ENCODE assay signal across 13 cellular contexts in the genomic region with DNA sequence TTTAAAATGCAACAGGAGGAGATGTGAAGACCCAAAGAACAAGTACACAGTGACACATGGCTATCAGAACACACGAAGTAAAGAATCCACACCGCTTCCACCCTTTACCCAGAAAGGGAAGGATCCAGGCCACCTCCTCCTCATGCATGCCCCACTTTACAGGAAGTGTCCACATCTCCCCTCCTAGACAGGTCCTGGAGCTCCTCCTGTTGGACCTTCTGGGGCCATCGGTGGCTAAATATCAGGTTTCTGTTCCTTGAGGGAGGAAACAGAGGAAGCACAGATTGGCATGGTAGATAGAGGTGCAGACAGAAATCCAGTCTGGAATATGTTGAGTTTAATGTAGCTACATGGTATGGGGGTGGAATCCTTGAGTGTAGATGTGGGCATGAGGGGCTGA. TPM values are rescaled to one million over a fixed set of nuclear protein-coding genes. Genes with fewer than 3 reads are reported as not detected.
A peak's percentile ranks its signal among the peaks of the same experiment; 100 is the strongest.
DNase-seq lines count a peak whose midpoint lies in the region; ATAC-seq, FAIRE-seq and TF ChIP-seq lines count a peak whose summit lies in the region.
"Had no signal": no experiment of that assay in that cellular context is flagged by ENCODE, and none has a peak within 500 bp of the region (broad histone marks: within the 10 kb centered on the region; RNA-seq: fewer than 3 reads in every experiment).

No MANE protein-coding gene starts in this region.

- no peak overlapping the region for H2BK15ac ChIP-seq in mesenchymal stem cell (ENCODE audit: low read depth, poor library complexity, severe bottlenecking)

- no peak overlapping the region for H2AK5ac ChIP-seq in mesenchymal stem cell (ENCODE audit: low read length, severe bottlenecking)

- H3K4ac ChIP-seq in mesenchymal stem cell (ENCODE audit: low read depth in 1 of 2, low read length in 2 of 2) = no peak overlapping the region

- peaks cover 44% of the 10 kb centered on the region for H3K79me1 ChIP-seq in mesenchymal stem cell (replicated peaks; ENCODE audit: low read length, poor library complexity, severe bottlenecking)

- in situ Hi-C loops in G401 (cut with HindIII; ENCODE audit: low sequenced_read_pairs) (no loop called here), K562 (cut with MboI) (no loop called here)

- H3K9me2 ChIP-seq in Loucy (replicated peaks; ENCODE audit: low read depth, low read length) = no peaks in the 10 kb centered on the region

- no peaks in the 10 kb centered on the region for H3K9me3 ChIP-seq in Loucy (ENCODE audit: insufficient read depth, low read depth, low read length)
- H3K9me3 ChIP-seq in K562 (replicated peaks; ENCODE audit: control insufficient read depth, insufficient read depth, low read depth, low read length) = no peaks in the 10 kb centered on the region
- no peaks in the 10 kb centered on the region for H3K9me3 ChIP-seq in mesenchymal stem cell (ENCODE audit: control insufficient read depth, low read length)

- H4K8ac ChIP-seq in mesenchymal stem cell (ENCODE audit: low read length) = no peak overlapping the region

- H4K91ac ChIP-seq in mesenchymal stem cell (ENCODE audit: low read length) = no peak overlapping the region

- H3K4me1 ChIP-seq in Loucy (ENCODE audit: insufficient read depth, low read length, poor library complexity, severe bottlenecking) (peaks cover 12% of the 10 kb centered on the region), K562 (replicated peaks in 1 of 2; ENCODE audit: control insufficient read depth in 2 of 2, insufficient read depth in 2 of 2, low read length in 2 of 2) (no peaks in the 10 kb centered on the region), mesenchymal stem cell (ENCODE audit: control insufficient read depth, insufficient read depth, low read depth, low read length) (peaks cover 15% of the 10 kb centered on the region)

- H3K27me3 ChIP-seq in Loucy (ENCODE audit: insufficient read depth, low read length, poor library complexity, severe bottlenecking) = no peaks in the 10 kb centered on the region
- H3K27me3 ChIP-seq in K562 (ENCODE audit: control insufficient read depth in 2 of 2, insufficient read depth in 2 of 2, low read length in 2 of 2) = peaks cover 0 to 20% of the 10 kb centered on the region in 2 experiments; a peak in 2 of 5 replicates
- no peaks in the 10 kb centered on the region for H3K27me3 ChIP-seq in mesenchymal stem cell (ENCODE audit: control insufficient read depth in 1 of 2, insufficient read depth in 1 of 2, low read length in 2 of 2)

- intact Hi-C loops in K562 (cut with micrococcal nuclease) = loop anchor here (10.0 kb wide), 1 partner anchor 100 kb away; no protein-coding TSS in a partner anchor

- H3K9ac ChIP-seq in Loucy (ENCODE audit: low read depth, low read length, poor library complexity, severe bottlenecking) = no peak overlapping the region
- no peak overlapping the region for H3K9ac ChIP-seq in K562 (ENCODE audit: insufficient read depth in 1 of 2, low read depth in 2 of 2, low read length in 2 of 2)
- no peak overlapping the region for H3K9ac ChIP-seq in mesenchymal stem cell (ENCODE audit: low read length)

- H3K4me2 ChIP-seq in Loucy (ENCODE audit: low read depth, low read length, poor library complexity, severe bottlenecking) = no peak overlapping the region
- no peak overlapping the region for H3K4me2 ChIP-seq in K562 (ENCODE audit: insufficient read depth, low read length)
- no peak overlapping the region for H3K4me2 ChIP-seq in mesenchymal stem cell (ENCODE audit: low read length, poor library complexity, severe bottlenecking)

- H2BK12ac ChIP-seq in mesenchymal stem cell (ENCODE audit: low read length in 2 of 2) = peak overlapping the region in 1 of 2 experiments; percentile 19

- no peak overlapping the region for H3K4me3 ChIP-seq in Loucy (ENCODE audit: low read length, poor library complexity, severe bottlenecking)
- H3K4me3 ChIP-seq in K562 = no peak overlapping the region
- no peak overlapping the region for H3K4me3 ChIP-seq in mesenchymal stem cell (ENCODE audit: insufficient read depth in 1 of 2, low read depth in 1 of 2, low read length in 2 of 2)
- H3K4me3 ChIP-seq: skin epidermis had no signal

- peaks cover 37% of the 10 kb centered on the region for H4K20me1 ChIP-seq in Loucy (ENCODE audit: insufficient read depth, low read length, poor library complexity, severe bottlenecking)
- H4K20me1 ChIP-seq in K562 (replicated peaks; ENCODE audit: control insufficient read depth, insufficient read depth, low read length) = no peaks in the 10 kb centered on the region

- no peak overlapping the region for H3K23ac ChIP-seq in mesenchymal stem cell (ENCODE audit: low read length in 2 of 2)

- DNase-seq in G401 (ENCODE audit: low spot score) = peak; percentile 8
- DNase-seq in K562 (ENCODE audit: extremely low read depth in 1 of 4, low spot score in 3 of 4) = peak in 3 of 4 experiments; percentile 9 to 23 (median 22)
- DNase-seq in mesenchymal stem cell = peak; percentile 50
- DNase-seq in medulla oblongata (ENCODE audit: extremely low spot score) = no peak
- no peak for DNase-seq in middle frontal gyrus (ENCODE audit: extremely low spot score, low spot score)
- DNase-seq in OCI-M2 (lab: John Stamatoyannopoulos, UW; ENCODE audit: unreplicated experiment) = no peak
- DNase-seq: activated CD8-positive, alpha-beta memory T cell treated with anti-CD3 and anti-CD28 coated beads, Interleukin-2, amount 50 U/mL, for 4 hours; cerebellar nuclear complex; left cardiac atrium; RPMI8226 had no signal

- H3K27ac ChIP-seq in K562 (ENCODE audit: extremely low read depth, low read depth, low read length) (no peak overlapping the region), mesenchymal stem cell (ENCODE audit: low read length, poor library complexity, severe bottlenecking) (no peak overlapping the region)
- H3K27ac ChIP-seq: skin epidermis had no signal

- H2AFZ ChIP-seq in Loucy (ENCODE audit: low read length) (no peak overlapping the region), K562 (ENCODE audit: low read depth, low read length) (no peak overlapping the region), mesenchymal stem cell (ENCODE audit: low read depth, low read length) (no peak overlapping the region)

- no peak for TF ChIP-seq POLR2A in K562 (conservative IDR thresholded peaks at IDR 0.05)

- H3K9me1 ChIP-seq in K562 (ENCODE audit: control insufficient read depth, insufficient read depth, low read length) = no peaks in the 10 kb centered on the region

- CTCF ChIA-PET in K562 (lab: Yijun Ruan, JAX; ENCODE audit: low intra/inter-chr PET ratio) = no interaction called here

- H2BK5ac ChIP-seq in mesenchymal stem cell (ENCODE audit: low read depth, low read length, poor library complexity, severe bottlenecking) = no peak overlapping the region

- H3K79me2 ChIP-seq in Loucy (ENCODE audit: insufficient read depth, low read length) (peaks cover 89% of the 10 kb centered on the region), K562 (ENCODE audit: control insufficient read depth, insufficient read depth, low read length) (no peaks in the 10 kb centered on the region)

- no peak for TF ChIP-seq EP300 in K562 (IDR thresholded peaks at IDR 0.05; ENCODE audit: low read length)

- H2BK120ac ChIP-seq in mesenchymal stem cell (ENCODE audit: low read depth, low read length) = no peak overlapping the region

- no peak overlapping the region for H3K14ac ChIP-seq in mesenchymal stem cell (ENCODE audit: low read length in 2 of 2)

- TF ChIP-seq CTCF in Loucy (conservative IDR thresholded peaks at IDR 0.05; ENCODE audit: low read length) (0 out of 2 replicates have a peak, but pooled peaks have one; percentile 14), K562 (IDR thresholded peaks at IDR 0.05 in 2 of 3, conservative IDR thresholded peaks at IDR 0.05 in 1 of 3; ENCODE audit: insufficient read depth in 2 of 3, low read depth in 1 of 3, low read length in 3 of 3) (peak; percentile 32 to 49 (median 39); a peak in 5 of 6 replicates)

- BruUV-seq in K562 (replicated peaks; lab: Mats Ljungman, UMichigan) = no TSS peak

- peak overlapping the region in 1 of 2 experiments; percentile 34 for H3K18ac ChIP-seq in mesenchymal stem cell (ENCODE audit: low read depth in 1 of 2, low read length in 2 of 2)

- FAIRE-seq in K562 (lab: Jason Lieb, UNC) = no peak

- peak; percentile 72 for ATAC-seq in K562
- no peak for ATAC-seq in GM18873 (IDR thresholded peaks at IDR 0.05; ENCODE audit: low FRiP score, unreplicated experiment)

- TF ChIP-seq RAD21 in K562 (CRISPR knock-in tag; conservative IDR thresholded peaks at IDR 0.05 in 1 of 2, IDR thresholded peaks at IDR 0.05 in 1 of 2) = peak; percentile 18 to 61; a peak in 2 of 4 replicates

- WGBS in K562 (ENCODE audit: insufficient coverage, low coverage, missing lambda C conversion rate) = 6% methylated on average over 2 of the region's 3 CpGs
- 88% methylated on average over 3 of the region's 3 CpGs for WGBS in mesenchymal stem cell

- POLR2A ChIA-PET in K562 (lab: Yijun Ruan, JAX) = interaction anchor here (0.9 kb wide), 1 partner anchor 10 kb away, joined by 3 read pairs; no protein-coding TSS in a partner anchor

- H3F3A ChIP-seq in Loucy (ENCODE audit: low read depth) = no peaks in the 10 kb centered on the region

- H3K36me3 ChIP-seq in Loucy (ENCODE audit: insufficient read depth, low read length) (no peaks in the 10 kb centered on the region), K562 (ENCODE audit: control insufficient read depth, insufficient read depth, low read length) (no peaks in the 10 kb centered on the region), mesenchymal stem cell (ENCODE audit: control insufficient read depth in 1 of 2, insufficient read depth in 2 of 2, low read depth in 1 of 2, low read length in 2 of 2) (peaks cover 0 to 17% of the 10 kb centered on the region in 2 experiments)

RNA-seq across cellular contexts. Expression of gene NINL, which starts 10.9 kb away (rescaled TPM):
- total RNA-seq in G401 (2014; rRNA removed; shearing (Covaris generic)) = 16.5 and 20.8 TPM in 2 replicates
- 0.49 TPM in 1 of 2 replicates, not detected in the other for total RNA-seq in K562 (2011; cell fraction: chromatin; rRNA removed; ENCODE audit: low replicate concordance)
- 0.26 and 0.33 TPM in 2 replicates for total RNA-seq in K562 (2011; cell fraction: nucleolus; rRNA removed)
- 0.23 TPM in 1 of 2 replicates, not detected in the other for total RNA-seq in K562 (2011; cell fraction: nucleoplasm; rRNA removed)
- total RNA-seq in K562 (2014; rRNA removed) = not detected in 2 replicates
- not detected in 2 replicates for total RNA-seq in K562 (2014; rRNA removed; fragmentation: Illumina TruSeq; extraction: Trizol)
- total RNA-seq in K562 (2015; rRNA removed; fragmentation: Illumina TruSeq; extraction: Trizol) = 0.15 and 0.22 TPM in 2 replicates
- 0.04 and 0.11 TPM in 2 replicates for total RNA-seq in K562 (2021)
- 0.03 and 0.06 TPM in 2 replicates for polyA plus RNA-seq in K562 (2011; rRNA removed)
- 0.01 TPM in 2 replicates for polyA plus RNA-seq in K562 (2011; cell fraction: cytosol; rRNA removed)
- 0.17 and 0.22 TPM in 2 replicates for polyA plus RNA-seq in K562 (2011; cell fraction: nucleus; rRNA removed)
- 0.05 and 0.10 TPM in 2 replicates for polyA plus RNA-seq in K562 (2012)
- 0.03 TPM in 1 of 2 replicates, not detected in the other for polyA plus RNA-seq in K562 (2014; fragmentation: Illumina TruSeq; extraction: Trizol)
- not detected for polyA plus RNA-seq in K562 (2014; fragmentation: Nextera tagmentation; extraction: Ambion mirVana)
- not detected in 2 replicates for polyA plus RNA-seq in K562 (2014; rRNA removed)
- 0.21 TPM in 1 of 2 replicates, not detected in the other for polyA minus RNA-seq in K562 (2011; rRNA and poly(A)+ RNA removed)
- not detected in 2 replicates for polyA minus RNA-seq in K562 (2011; cell fraction: cytosol; rRNA and poly(A)+ RNA removed)
- under 0.01 and 0.44 TPM in 2 replicates for polyA minus RNA-seq in K562 (2011; cell fraction: nucleus; rRNA and poly(A)+ RNA removed)
- 6.8 TPM for polyA plus RNA-seq in mesenchymal stem cell (2013, experiment 1 of 2)
- polyA plus RNA-seq in mesenchymal stem cell (2013, experiment 2 of 2) = 6.4 TPM

RNA-seq across cellular contexts. Expression of gene NANP, which starts 49.4 kb away (rescaled TPM):
- total RNA-seq in G401 (2014; rRNA removed; shearing (Covaris generic)) = 5.8 and 6.6 TPM in 2 replicates
- 5.0 and 11.2 TPM in 2 replicates for total RNA-seq in K562 (2011; cell fraction: chromatin; rRNA removed; ENCODE audit: low replicate concordance)
- 4.0 and 5.0 TPM in 2 replicates for total RNA-seq in K562 (2011; cell fraction: nucleolus; rRNA removed)
- total RNA-seq in K562 (2011; cell fraction: nucleoplasm; rRNA removed) = 7.5 and 10.3 TPM in 2 replicates
- total RNA-seq in K562 (2014; rRNA removed) (5.4 TPM in 2 replicates), K562 (2014; rRNA removed; fragmentation: Illumina TruSeq; extraction: Trizol) (6.9 and 7.9 TPM in 2 replicates), K562 (2015; rRNA removed; fragmentation: Illumina TruSeq; extraction: Trizol) (5.7 and 6.3 TPM in 2 replicates), K562 (2021) (5.7 and 6.0 TPM in 2 replicates)
- polyA plus RNA-seq in K562 (2011; rRNA removed) (7.1 and 8.2 TPM in 2 replicates), K562 (2014; fragmentation: Illumina TruSeq; extraction: Trizol) (7.3 and 8.4 TPM in 2 replicates), K562 (2014; fragmentation: Nextera tagmentation; extraction: Ambion mirVana) (1 to 10 TPM; 6.9 to 7.9 TPM), K562 (2014; rRNA removed) (5.4 and 7.5 TPM in 2 replicates)
- 3.5 and 6.0 TPM in 2 replicates for polyA plus RNA-seq in K562 (2011; cell fraction: cytosol; rRNA removed)
- 2.1 and 3.2 TPM in 2 replicates for polyA plus RNA-seq in K562 (2011; cell fraction: nucleus; rRNA removed)
- polyA plus RNA-seq in K562 (2012) = 4.0 and 4.6 TPM in 2 replicates
- 7.7 and 8.1 TPM in 2 replicates for polyA minus RNA-seq in K562 (2011; rRNA and poly(A)+ RNA removed)
- 2.6 and 3.9 TPM in 2 replicates for polyA minus RNA-seq in K562 (2011; cell fraction: cytosol; rRNA and poly(A)+ RNA removed)
- polyA minus RNA-seq in K562 (2011; cell fraction: nucleus; rRNA and poly(A)+ RNA removed) = 2.0 and 3.4 TPM in 2 replicates
- polyA plus RNA-seq in mesenchymal stem cell (2013, experiment 1 of 2) = 9.5 TPM
- 9.8 TPM for polyA plus RNA-seq in mesenchymal stem cell (2013, experiment 2 of 2)

Comparison
In these comparisons a context has a peak if more than half of its experiments do, and no peak if none do; other contexts are left out.
1. DNase-seq: peak in G401 (single experiment), K562 (3 of 4) and mesenchymal stem cell (single experiment); none in medulla oblongata (single experiment), middle frontal gyrus (single experiment) and OCI-M2 (single experiment).
2. RNA of gene NINL, which starts 10.9 kb away (total RNA-seq): 16.5 to 20.8 TPM in G401; 0.04 to 0.49 TPM in K562; every median in the first group is over 10 times any median in the second.